Comparison of ENCODE assay signal across 22 cellular contexts in the genomic region with DNA sequence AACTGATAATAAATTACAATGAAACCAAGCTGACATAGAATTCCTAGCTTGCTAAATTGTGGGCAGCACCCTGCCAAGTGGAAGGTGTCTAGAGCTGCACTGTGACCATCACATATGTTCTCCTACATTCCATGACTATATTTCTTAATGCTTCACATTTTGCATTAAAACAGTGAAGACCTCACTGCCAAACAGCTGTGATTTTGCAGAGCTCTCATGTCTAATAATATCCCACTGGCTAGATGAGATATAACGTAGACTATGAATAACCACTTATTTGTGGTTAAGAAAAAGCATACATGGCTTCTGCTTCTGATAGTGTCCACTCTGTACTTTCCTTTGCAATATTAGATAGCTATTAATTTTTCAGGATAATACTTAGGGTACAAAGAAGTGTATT.
DNase-seq lines count a peak whose midpoint lies in the region; ATAC-seq and TF ChIP-seq lines count a peak whose summit lies in the region.
"Had no signal": no experiment of that assay in that cellular context is flagged by ENCODE, and none has a peak within 500 bp of the region (broad histone marks: within the 10 kb centered on the region; RNA-seq: fewer than 3 reads in every experiment).

No MANE protein-coding gene starts in this region.

- intact Hi-C loops in transverse colon (cut with DNase I; ENCODE audit: low total_unique reads): no loop called here

- H3K9ac ChIP-seq in MM.1S (ENCODE audit: low read length) (0 out of 2 replicates have a peak overlapping the region, but pooled peaks have one; percentile 3), SU-DHL-6 (ENCODE audit: low read length) (peak overlapping the region; percentile 18; the same call in 1 of the 2 replicates)

- H3F3A ChIP-seq in MM.1S (ENCODE audit: insufficient read depth, low read length) (peaks cover 11% of the 10 kb centered on the region), SU-DHL-6 (ENCODE audit: insufficient read depth) (peaks cover 29% of the 10 kb centered on the region)

- no peak overlapping the region for H2AFZ ChIP-seq in MM.1S (ENCODE audit: low read length)
- H2AFZ ChIP-seq in SU-DHL-6 (ENCODE audit: low read depth, low read length, severe bottlenecking): peak overlapping the region; percentile 7
- H2AFZ ChIP-seq: PC-9 had no signal

- H3K36me3 ChIP-seq in MM.1S (replicated peaks; ENCODE audit: insufficient read depth, low read length) (no peaks in the 10 kb centered on the region), SU-DHL-6 (ENCODE audit: low read length) (peaks cover 4% of the 10 kb centered on the region), gastroesophageal sphincter (no peaks in the 10 kb centered on the region), transverse colon (no peaks in the 10 kb centered on the region)

- H3K27ac ChIP-seq in MM.1S (ENCODE audit: low read length): peak overlapping the region; percentile 59
- peak overlapping the region; percentile 94 for H3K27ac ChIP-seq in SU-DHL-6 (ENCODE audit: low read depth, low read length)
- no peak overlapping the region for H3K27ac ChIP-seq in gastroesophageal sphincter
- H3K27ac ChIP-seq in transverse colon: no peak overlapping the region
- H3K27ac ChIP-seq: PC-9 had no signal

- in situ Hi-C loops in transverse colon (cut with MboI; ENCODE audit: low pct_ligation_motif_present in 1 of 4, low pct_unique_long_range_greater_than_20kb in 1 of 4, low sequenced_read_pairs in 3 of 4): no loop called here

- TF ChIP-seq CTCF in MM.1S (IDR thresholded peaks at IDR 0.05; ENCODE audit: low read length) (no peak), SU-DHL-6 (IDR thresholded peaks at IDR 0.05; ENCODE audit: insufficient read depth, low read length, poor library complexity, severe bottlenecking) (no peak), gastroesophageal sphincter (IDR thresholded peaks at IDR 0.05) (no peak), transverse colon (IDR thresholded peaks at IDR 0.05) (no peak)

- TF ChIP-seq EP300 in gastroesophageal sphincter (IDR thresholded peaks at IDR 0.05) (no peak), transverse colon (IDR thresholded peaks at IDR 0.05; ENCODE audit: low read depth) (no peak)

- H3K79me2 ChIP-seq in MM.1S (ENCODE audit: low read length): no peaks in the 10 kb centered on the region
- no peaks in the 10 kb centered on the region for H3K79me2 ChIP-seq in SU-DHL-6 (ENCODE audit: insufficient read depth, low read length)

- no peak for TF ChIP-seq POLR2A in gastroesophageal sphincter (IDR thresholded peaks at IDR 0.05)
- no peak for TF ChIP-seq POLR2A in transverse colon (IDR thresholded peaks at IDR 0.05)

- H4K20me1 ChIP-seq in MM.1S (ENCODE audit: insufficient read depth, low read length) (no peaks in the 10 kb centered on the region), SU-DHL-6 (ENCODE audit: low read depth, low read length) (no peaks in the 10 kb centered on the region)

- DNase-seq in MM.1S (peak; percentile 78), iris pigment epithelial cell (ENCODE audit: low read depth) (peak; percentile 9), RPMI8226 (no peak), transverse colon (no peak)
- DNase-seq: CD4-positive, alpha-beta T cell; DMS53; Karpas-422; NCI-H1105; NCI-H1436 treated with DMSO at 0.1 percent for 48 hours; NCI-H187 treated with DMSO at 0.1 percent for 48 hours; NCI-H2107; NCI-H446; NCI-H524 treated with DMSO at 0.1 percent for 48 hours; NCI-H774; NK-92 treated with Interleukin-12 subunit alpha and Interleukin-12 subunit beta, amount 100 ng/mL, for 24 hours; PC-9; Right ventricle myocardium superior; SW 1271 had no signal

- H3K4me2 ChIP-seq in MM.1S (ENCODE audit: low read depth, low read length) (peak overlapping the region; percentile 45), SU-DHL-6 (ENCODE audit: low read depth, low read length, poor library complexity, severe bottlenecking) (peak overlapping the region; percentile 58)
- H3K4me2 ChIP-seq: PC-9 had no signal

- 8 to 38% methylated on average over 1 of the region's 1 CpG for WGBS in gastroesophageal sphincter (ENCODE audit: low coverage in 1 of 2), 2 donors
- 56 to 67% methylated on average over 1 of the region's 1 CpG for WGBS in transverse colon (ENCODE audit: low coverage in 1 of 2), 2 donors

- H3K27me3 ChIP-seq in MM.1S (replicated peaks; ENCODE audit: insufficient read depth, low read length) (no peaks in the 10 kb centered on the region), SU-DHL-6 (ENCODE audit: low read length) (no peaks in the 10 kb centered on the region), gastroesophageal sphincter (no peaks in the 10 kb centered on the region), transverse colon (no peaks in the 10 kb centered on the region)

- H3K4me1 ChIP-seq in MM.1S (ENCODE audit: low read length): peaks cover 25% of the 10 kb centered on the region
- no peaks in the 10 kb centered on the region for H3K4me1 ChIP-seq in gastroesophageal sphincter
- no peaks in the 10 kb centered on the region for H3K4me1 ChIP-seq in transverse colon

- no peaks in the 10 kb centered on the region for H3K9me3 ChIP-seq in MM.1S (replicated peaks; ENCODE audit: insufficient read depth, low read length)
- H3K9me3 ChIP-seq in SU-DHL-6 (ENCODE audit: insufficient read depth, low read length): peaks cover 3% of the 10 kb centered on the region; the same call in 1 of the 2 replicates
- no peaks in the 10 kb centered on the region for H3K9me3 ChIP-seq in gastroesophageal sphincter
- peaks cover 0 to 5% of the 10 kb centered on the region in 2 donors for H3K9me3 ChIP-seq in transverse colon

- H3K4me3 ChIP-seq in MM.1S (ENCODE audit: low read length) (peak overlapping the region; percentile 0; the same call in 1 of the 2 replicates), SU-DHL-6 (ENCODE audit: insufficient read depth, low read length, poor library complexity, severe bottlenecking) (peak overlapping the region; percentile 30), gastroesophageal sphincter (no peak overlapping the region), transverse colon (no peak overlapping the region)
- H3K4me3 ChIP-seq: PC-9 had no signal

- ATAC-seq in gastroesophageal sphincter (no peak), GM19395 (IDR thresholded peaks at IDR 0.05; ENCODE audit: unreplicated experiment) (no peak)
- ATAC-seq: HepG2 had no signal

- no peaks in the 10 kb centered on the region for H3K9me2 ChIP-seq in MM.1S (replicated peaks; ENCODE audit: insufficient read depth, low read length)
- H3K9me2 ChIP-seq in SU-DHL-6 (replicated peaks; ENCODE audit: insufficient read depth, low read length): no peaks in the 10 kb centered on the region

Comparison
In these comparisons a context has a peak if more than half of its experiments do, and no peak if none do; other contexts are left out.
1. DNase-seq: peak in MM.1S (single experiment) and iris pigment epithelial cell (single experiment); none in RPMI8226 (single experiment) and transverse colon (single experiment).
2. H3K27ac ChIP-seq: peak in MM.1S (single experiment) and SU-DHL-6 (single experiment); none in gastroesophageal sphincter (0 of 4) and transverse colon (0 of 4).
3. H3K4me3 ChIP-seq: peak in MM.1S (single experiment) and SU-DHL-6 (single experiment); none in gastroesophageal sphincter (0 of 2) and transverse colon (0 of 4).